ENCODE assay signal across 1 cellular context in genomic region chr20:53915459-53916172, GRCh38.
TF ChIP-seq lines count a peak whose summit lies in the region.

No MANE protein-coding gene starts in this region.

TF ChIP-seq in HepG2, 621 proteins besides CTCF, POLR2A, EP300 and RAD21 (continued from another document and continues in another):
- TF ChIP-seq, protein P1, sequence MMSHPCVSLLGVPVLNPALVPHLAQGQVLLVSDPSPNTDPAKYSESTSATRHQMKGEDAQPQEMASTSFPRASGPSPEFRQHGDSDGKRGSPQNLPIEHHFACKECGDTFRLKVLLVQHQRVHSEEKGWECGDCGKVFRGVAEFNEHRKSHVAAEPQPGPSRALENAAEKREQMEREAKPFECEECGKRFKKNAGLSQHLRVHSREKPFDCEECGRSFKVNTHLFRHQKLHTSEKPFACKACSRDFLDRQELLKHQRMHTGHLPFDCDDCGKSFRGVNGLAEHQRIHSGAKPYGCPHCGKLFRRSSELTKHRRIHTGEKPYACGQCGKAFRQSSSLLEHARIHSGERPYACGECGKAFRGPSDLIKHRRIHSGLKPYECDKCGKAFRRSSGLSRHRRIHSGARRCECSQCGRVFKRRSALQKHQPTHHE (CRISPR knock-in tag; IDR thresholded peaks at IDR 0.05; ENCODE audit: borderline replicate concordance), result no peak
- TF ChIP-seq PAWR (CRISPR knock-in tag; IDR thresholded peaks at IDR 0.05; ENCODE audit: borderline replicate concordance), result no peak
- TF ChIP-seq MXI1 (IDR thresholded peaks at IDR 0.05; ENCODE audit: borderline replicate concordance, low read depth, low read length), result peak; percentile 24; the same call in 1 of the 3 replicates
- TF ChIP-seq, protein P2, sequence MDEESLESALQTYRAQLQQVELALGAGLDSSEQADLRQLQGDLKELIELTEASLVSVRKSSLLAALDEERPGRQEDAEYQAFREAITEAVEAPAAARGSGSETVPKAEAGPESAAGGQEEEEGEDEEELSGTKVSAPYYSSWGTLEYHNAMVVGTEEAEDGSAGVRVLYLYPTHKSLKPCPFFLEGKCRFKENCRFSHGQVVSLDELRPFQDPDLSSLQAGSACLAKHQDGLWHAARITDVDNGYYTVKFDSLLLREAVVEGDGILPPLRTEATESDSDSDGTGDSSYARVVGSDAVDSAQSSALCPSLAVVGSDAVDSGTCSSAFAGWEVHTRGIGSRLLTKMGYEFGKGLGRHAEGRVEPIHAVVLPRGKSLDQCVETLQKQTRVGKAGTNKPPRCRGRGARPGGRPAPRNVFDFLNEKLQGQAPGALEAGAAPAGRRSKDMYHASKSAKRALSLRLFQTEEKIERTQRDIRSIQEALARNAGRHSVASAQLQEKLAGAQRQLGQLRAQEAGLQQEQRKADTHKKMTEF (CRISPR knock-in tag; IDR thresholded peaks at IDR 0.05), result peak; percentile 81
- no peak for TF ChIP-seq ZKSCAN5 (CRISPR knock-in tag; IDR thresholded peaks at IDR 0.05)
- 0 out of 2 replicates have a peak, but pooled peaks have one; percentile 86 for TF ChIP-seq ZNF598 (CRISPR knock-in tag; IDR thresholded peaks at IDR 0.05; ENCODE audit: borderline replicate concordance)
- TF ChIP-seq DMAP1 (CRISPR knock-in tag; IDR thresholded peaks at IDR 0.05), result no peak
- TF ChIP-seq DRAP1 (CRISPR knock-in tag; IDR thresholded peaks at IDR 0.05), result no peak; the same call in 1 of the 2 replicates
- TF ChIP-seq ZSCAN20 (CRISPR knock-in tag; IDR thresholded peaks at IDR 0.05; ENCODE audit: borderline replicate concordance), result no peak
- TF ChIP-seq ATF7-NPFF (CRISPR knock-in tag; IDR thresholded peaks at IDR 0.05; ENCODE audit: low read depth), result 0 out of 2 replicates have a peak, but pooled peaks have one; percentile 40
- no peak for TF ChIP-seq ZNF878 (CRISPR knock-in tag; IDR thresholded peaks at IDR 0.05)
- TF ChIP-seq ZNF383 (CRISPR knock-in tag; IDR thresholded peaks at IDR 0.05; ENCODE audit: borderline replicate concordance), result no peak
- peak; percentile 97 for TF ChIP-seq ZNF280B (CRISPR knock-in tag; IDR thresholded peaks at IDR 0.05; ENCODE audit: borderline replicate concordance)
- 0 out of 2 replicates have a peak, but pooled peaks have one; percentile 41 for TF ChIP-seq HMG20A (CRISPR knock-in tag; IDR thresholded peaks at IDR 0.05; ENCODE audit: borderline replicate concordance)
- no peak; the same call in 1 of the 2 replicates for TF ChIP-seq ZNF143 (CRISPR knock-in tag; IDR thresholded peaks at IDR 0.05)
- TF ChIP-seq THAP7 (CRISPR knock-in tag; IDR thresholded peaks at IDR 0.05), result no peak
- TF ChIP-seq GTF2F1 (IDR thresholded peaks at IDR 0.05; ENCODE audit: low read length), result no peak
- no peak for TF ChIP-seq PHB2 (IDR thresholded peaks at IDR 0.05; ENCODE audit: partially characterized antibody)
- 0 out of 2 replicates have a peak, but pooled peaks have one; percentile 14 for TF ChIP-seq ZNF232 (CRISPR knock-in tag; IDR thresholded peaks at IDR 0.05; ENCODE audit: borderline replicate concordance)
- no peak for TF ChIP-seq ZBTB44 (CRISPR knock-in tag; IDR thresholded peaks at IDR 0.05)
- no peak; the same call in none of the 2 replicates for TF ChIP-seq SPEN (CRISPR knock-in tag; IDR thresholded peaks at IDR 0.05; ENCODE audit: low read depth)
- TF ChIP-seq ZNF234 (CRISPR knock-in tag; conservative IDR thresholded peaks at IDR 0.05), result no peak
- no peak for TF ChIP-seq ZNF558 (CRISPR knock-in tag; IDR thresholded peaks at IDR 0.05; ENCODE audit: borderline replicate concordance)
- TF ChIP-seq CCDC6 (CRISPR knock-in tag; IDR thresholded peaks at IDR 0.05), result no peak
- no peak for TF ChIP-seq ZNF20 (CRISPR knock-in tag; IDR thresholded peaks at IDR 0.05)
- 0 out of 2 replicates have a peak, but pooled peaks have one; percentile 57 for TF ChIP-seq TBP (CRISPR knock-in tag; IDR thresholded peaks at IDR 0.05)
- TF ChIP-seq, protein P3, sequence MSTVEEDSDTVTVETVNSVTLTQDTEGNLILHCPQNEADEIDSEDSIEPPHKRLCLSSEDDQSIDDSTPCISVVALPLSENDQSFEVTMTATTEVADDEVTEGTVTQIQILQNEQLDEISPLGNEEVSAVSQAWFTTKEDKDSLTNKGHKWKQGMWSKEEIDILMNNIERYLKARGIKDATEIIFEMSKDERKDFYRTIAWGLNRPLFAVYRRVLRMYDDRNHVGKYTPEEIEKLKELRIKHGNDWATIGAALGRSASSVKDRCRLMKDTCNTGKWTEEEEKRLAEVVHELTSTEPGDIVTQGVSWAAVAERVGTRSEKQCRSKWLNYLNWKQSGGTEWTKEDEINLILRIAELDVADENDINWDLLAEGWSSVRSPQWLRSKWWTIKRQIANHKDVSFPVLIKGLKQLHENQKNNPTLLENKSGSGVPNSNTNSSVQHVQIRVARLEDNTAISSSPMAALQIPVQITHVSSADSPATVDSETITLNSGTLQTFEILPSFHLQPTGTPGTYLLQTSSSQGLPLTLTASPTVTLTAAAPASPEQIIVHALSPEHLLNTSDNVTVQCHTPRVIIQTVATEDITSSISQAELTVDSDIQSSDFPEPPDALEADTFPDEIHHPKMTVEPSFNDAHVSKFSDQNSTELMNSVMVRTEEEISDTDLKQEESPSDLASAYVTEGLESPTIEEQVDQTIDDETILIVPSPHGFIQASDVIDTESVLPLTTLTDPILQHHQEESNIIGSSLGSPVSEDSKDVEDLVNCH (CRISPR knock-in tag; IDR thresholded peaks at IDR 0.05), result no peak
- 0 out of 2 replicates have a peak, but pooled peaks have one; percentile 61 for TF ChIP-seq ZNF891 (CRISPR knock-in tag; IDR thresholded peaks at IDR 0.05)
- no peak for TF ChIP-seq MTA3 (CRISPR knock-in tag; IDR thresholded peaks at IDR 0.05)
- no peak for TF ChIP-seq ZFP1 (CRISPR knock-in tag; IDR thresholded peaks at IDR 0.05)
- no peak for TF ChIP-seq ZNF552 (CRISPR knock-in tag; IDR thresholded peaks at IDR 0.05; ENCODE audit: borderline replicate concordance)
- no peak for TF ChIP-seq ZNF747 (CRISPR knock-in tag; IDR thresholded peaks at IDR 0.05; ENCODE audit: borderline replicate concordance)
- TF ChIP-seq PLRG1 (conservative IDR thresholded peaks at IDR 0.05), result no peak
- peak; percentile 97 for TF ChIP-seq PPARG (CRISPR knock-in tag; conservative IDR thresholded peaks at IDR 0.05)
- TF ChIP-seq KAT7 (CRISPR knock-in tag; IDR thresholded peaks at IDR 0.05; ENCODE audit: borderline replicate concordance), result no peak
- 0 out of 2 replicates have a peak, but pooled peaks have one; percentile 20 for TF ChIP-seq MAF1 (CRISPR knock-in tag; IDR thresholded peaks at IDR 0.05; ENCODE audit: borderline replicate concordance)
- TF ChIP-seq POLR2G (IDR thresholded peaks at IDR 0.05; ENCODE audit: low read depth, low read length), result no peak
- TF ChIP-seq HMG20B (CRISPR knock-in tag; conservative IDR thresholded peaks at IDR 0.05), result no peak
- TF ChIP-seq ZNF354B (CRISPR knock-in tag; IDR thresholded peaks at IDR 0.05), result 0 out of 2 replicates have a peak, but pooled peaks have one; percentile 62
- no peak; the same call in 1 of the 2 replicates for TF ChIP-seq ZNF574 (CRISPR knock-in tag; IDR thresholded peaks at IDR 0.05)
- no peak for TF ChIP-seq ZNF773 (CRISPR knock-in tag; IDR thresholded peaks at IDR 0.05; ENCODE audit: borderline replicate concordance)
- 0 out of 2 replicates have a peak, but pooled peaks have one; percentile 32 for TF ChIP-seq ZNF609 (CRISPR knock-in tag; IDR thresholded peaks at IDR 0.05; ENCODE audit: borderline replicate concordance)
- no peak for TF ChIP-seq NCOR1 (IDR thresholded peaks at IDR 0.05; ENCODE audit: borderline replicate concordance, low read length)
- TF ChIP-seq PHF8 (CRISPR knock-in tag; IDR thresholded peaks at IDR 0.05), result peak; percentile 48; the same call in 1 of the 2 replicates
- TF ChIP-seq, protein P4, sequence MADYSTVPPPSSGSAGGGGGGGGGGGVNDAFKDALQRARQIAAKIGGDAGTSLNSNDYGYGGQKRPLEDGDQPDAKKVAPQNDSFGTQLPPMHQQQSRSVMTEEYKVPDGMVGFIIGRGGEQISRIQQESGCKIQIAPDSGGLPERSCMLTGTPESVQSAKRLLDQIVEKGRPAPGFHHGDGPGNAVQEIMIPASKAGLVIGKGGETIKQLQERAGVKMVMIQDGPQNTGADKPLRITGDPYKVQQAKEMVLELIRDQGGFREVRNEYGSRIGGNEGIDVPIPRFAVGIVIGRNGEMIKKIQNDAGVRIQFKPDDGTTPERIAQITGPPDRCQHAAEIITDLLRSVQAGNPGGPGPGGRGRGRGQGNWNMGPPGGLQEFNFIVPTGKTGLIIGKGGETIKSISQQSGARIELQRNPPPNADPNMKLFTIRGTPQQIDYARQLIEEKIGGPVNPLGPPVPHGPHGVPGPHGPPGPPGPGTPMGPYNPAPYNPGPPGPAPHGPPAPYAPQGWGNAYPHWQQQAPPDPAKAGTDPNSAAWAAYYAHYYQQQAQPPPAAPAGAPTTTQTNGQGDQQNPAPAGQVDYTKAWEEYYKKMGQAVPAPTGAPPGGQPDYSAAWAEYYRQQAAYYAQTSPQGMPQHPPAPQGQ (CRISPR knock-in tag; IDR thresholded peaks at IDR 0.05; ENCODE audit: borderline replicate concordance), result no peak
